Comparison of ENCODE assay signal across 29 cellular contexts in the genomic region with DNA sequence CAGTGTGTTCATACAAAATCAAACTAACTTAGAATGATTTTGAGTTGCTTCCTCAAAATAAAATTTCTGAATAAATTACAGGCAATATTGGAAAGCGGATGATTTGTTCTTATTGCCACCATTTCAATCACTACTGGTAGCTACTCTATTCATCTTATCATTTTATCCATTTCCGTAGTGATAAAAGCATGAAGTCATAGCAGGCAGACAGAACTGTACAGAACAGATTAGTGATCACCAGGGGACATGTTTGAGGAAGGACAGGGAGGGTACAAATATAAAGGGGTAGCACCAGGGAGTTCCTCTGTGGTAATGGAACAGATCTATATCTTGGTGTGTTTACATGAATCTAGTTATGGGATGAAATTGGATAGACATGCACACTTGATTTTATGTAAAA.
"Had no signal": no experiment of that assay in that cellular context is flagged by ENCODE, and none has a peak within 500 bp of the region (broad histone marks: within the 10 kb centered on the region; RNA-seq: fewer than 3 reads in every experiment).

No MANE protein-coding gene starts in this region.

- H3K27ac Mint-ChIP-seq: activated T-cell treated with anti-CD3 and anti-CD28 coated beads, Interleukin-2, amount 50 U/mL, for 24 hours; natural killer cell treated with Interleukin-12 subunit alpha and Interleukin-12 subunit beta and Interleukin-15 and Interleukin-18, amount 100 ng/mL, for 72 hours had no signal

- H3K4me2 ChIP-seq: hepatocyte had no signal

- H3K4me3 Mint-ChIP-seq: activated T-cell treated with anti-CD3 and anti-CD28 coated beads, Interleukin-2, amount 50 U/mL, for 24 hours; natural killer cell treated with Interleukin-12 subunit alpha and Interleukin-12 subunit beta and Interleukin-15 and Interleukin-18, amount 100 ng/mL, for 72 hours had no signal

- DNase-seq: activated CD4-positive, alpha-beta T cell treated with anti-CD3 and anti-CD28 coated beads for 48 hours; activated CD4-positive, alpha-beta T cell treated with anti-CD3 and anti-CD28 coated beads, Interleukin-2, amount 50 U/mL, for 48 hours; activated CD8-positive, alpha-beta memory T cell treated with anti-CD3 and anti-CD28 coated beads, Interleukin-2, amount 50 U/mL, for 4 hours; activated gamma-delta T cell treated with Interleukin-2 at 50 U/mL for 16 hours; activated naive CD4-positive, alpha-beta T cell treated with anti-CD3 and anti-CD28 coated beads, Interleukin-2, amount 50 U/mL, for 16 hours; activated T-cell treated with anti-CD3 and anti-CD28 coated beads, Interleukin-2, amount 50 U/mL, for 24 hours; amniotic stem cell; brain microvascular endothelial cell; esophagus squamous epithelium; foreskin melanocyte; islet precursor cell; left ventricle myocardium inferior; mesendoderm; mucosa of descending colon; posterior cingulate gyrus; right lobe of liver; stimulated activated CD4-positive, alpha-beta T cell treated with anti-CD3 and anti-CD28 coated beads, Interleukin-2, amount 100 ng/mL, for 48 hours; stimulated activated naive CD8-positive, alpha-beta T cell treated with anti-CD3 and anti-CD28 coated beads, Interleukin-15, Interleukin-2, amounts not matched to agents 100 U/mL and 50 U/mL, for 24 hours; T-helper 2 cell; trophoblast cell; WERI-Rb-1 had no signal

- H3K27ac ChIP-seq: brain microvascular endothelial cell, coronary artery, esophagus squamous epithelium, hepatocyte, left ventricle myocardium inferior, right lobe of liver, thoracic aorta, WERI-Rb-1 had no signal

- H3K9me3 Mint-ChIP-seq: activated T-cell treated with anti-CD3 and anti-CD28 coated beads, Interleukin-2, amount 50 U/mL, for 24 hours; natural killer cell treated with Interleukin-12 subunit alpha and Interleukin-12 subunit beta and Interleukin-15 and Interleukin-18, amount 100 ng/mL, for 72 hours had no signal

- H3K27me3 Mint-ChIP-seq: activated T-cell treated with anti-CD3 and anti-CD28 coated beads, Interleukin-2, amount 50 U/mL, for 24 hours; natural killer cell treated with Interleukin-12 subunit alpha and Interleukin-12 subunit beta and Interleukin-15 and Interleukin-18, amount 100 ng/mL, for 72 hours had no signal

- ATAC-seq: activated CD4-positive, CD25-positive, alpha-beta regulatory T cell treated with anti-CD3 and anti-CD28 coated beads, Interleukin-2, amount 50 U/mL, for 24 hours; mucosa of descending colon; natural killer cell treated with Interleukin-12 subunit alpha and Interleukin-12 subunit beta and Interleukin-15 and Interleukin-18, amount 100 ng/mL, for 72 hours; right lobe of liver; stimulated activated naive CD8-positive, alpha-beta T cell treated with anti-CD3 and anti-CD28 coated beads, Interleukin-15, Interleukin-2, amounts not matched to agents 100 U/mL and 50 U/mL, for 24 hours had no signal

- FAIRE-seq: astrocyte, urothelium cell line had no signal

- H3K9me3 ChIP-seq: esophagus squamous epithelium, left ventricle myocardium inferior, mucosa of descending colon, right lobe of liver, thoracic aorta had no signal

- H3K4me1 ChIP-seq: esophagus squamous epithelium, left ventricle myocardium inferior, right lobe of liver had no signal

- H3K36me3 ChIP-seq: right lobe of liver, WERI-Rb-1 had no signal

- H3K27me3 ChIP-seq: brain microvascular endothelial cell, esophagus squamous epithelium, hepatocyte, right lobe of liver had no signal

- H2AFZ ChIP-seq: hepatocyte had no signal

- H3K4me3 ChIP-seq: coronary artery, esophagus squamous epithelium, hepatocyte, left ventricle myocardium inferior, lung, mucosa of descending colon, right lobe of liver, thoracic aorta had no signal

- H3K36me3 Mint-ChIP-seq: natural killer cell treated with Interleukin-12 subunit alpha and Interleukin-12 subunit beta and Interleukin-15 and Interleukin-18, amount 100 ng/mL, for 72 hours had no signal

- H3K79me2 ChIP-seq: hepatocyte had no signal
